Comparison of ENCODE assay signal across 9 cellular contexts in the genomic region with DNA sequence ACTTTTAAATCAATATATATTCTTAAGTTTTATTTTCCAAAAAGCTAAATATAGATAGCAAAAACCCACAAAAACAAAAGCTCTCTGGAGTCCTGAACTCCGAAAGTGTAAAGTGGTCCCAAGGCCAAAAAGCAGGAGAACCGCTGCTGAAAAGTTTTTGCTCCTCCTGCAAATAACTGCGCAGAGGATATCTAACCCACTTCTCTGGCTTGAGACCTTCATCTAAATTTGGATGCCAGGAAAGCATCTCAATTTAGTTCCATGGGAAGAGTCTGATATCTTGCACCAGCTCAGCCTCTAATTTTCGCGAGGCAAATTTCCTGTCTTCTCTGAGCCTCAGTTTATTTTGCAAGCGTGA. TPM values are rescaled to one million over a fixed set of nuclear protein-coding genes. Genes with fewer than 3 reads are reported as not detected.
DNase-seq lines count a peak whose midpoint lies in the region; ATAC-seq, FAIRE-seq and TF ChIP-seq lines count a peak whose summit lies in the region.
"Had no signal": no experiment of that assay in that cellular context is flagged by ENCODE, and none has a peak within 500 bp of the region (broad histone marks: within the 10 kb centered on the region; RNA-seq: fewer than 3 reads in every experiment).

No MANE protein-coding gene starts in this region.

- H4K12ac ChIP-seq in trophoblast cell (ENCODE audit: low read depth, low read length): no peak overlapping the region

- no peak overlapping the region for H2BK12ac ChIP-seq in trophoblast cell (ENCODE audit: low read length)

- H3K27me3 ChIP-seq in RWPE2 (ENCODE audit: insufficient read depth, poor library complexity, severe bottlenecking): no peaks in the 10 kb centered on the region
- no peaks in the 10 kb centered on the region for H3K27me3 ChIP-seq in esophagus squamous epithelium
- no peaks in the 10 kb centered on the region for H3K27me3 ChIP-seq in trophoblast cell (ENCODE audit: insufficient read depth, low read length)

- no peak overlapping the region for H3K4ac ChIP-seq in trophoblast cell (ENCODE audit: low read depth, low read length)

- intact Hi-C loops in esophagus squamous epithelium (cut with DNase I): loop anchor here (10.0 kb wide), 1 partner anchor 52 kb away; no protein-coding TSS in a partner anchor
- intact Hi-C loops in posterior vena cava (cut with DNase I): loop anchor here in 1 of 2 donors (10.0 kb wide), 1 partner anchor 142 kb away; no protein-coding TSS in a partner anchor

- H3K4me1 ChIP-seq in RWPE2 (ENCODE audit: insufficient read depth, poor library complexity, severe bottlenecking) (peaks cover 35% of the 10 kb centered on the region), esophagus squamous epithelium (peaks cover 10 to 77% (median 26%) of the 10 kb centered on the region in 3 donors), trophoblast cell (ENCODE audit: control insufficient read depth in 1 of 2, insufficient read depth in 2 of 2, low read length in 2 of 2) (no peaks in the 10 kb centered on the region)

- no peaks in the 10 kb centered on the region for H3K79me2 ChIP-seq in trophoblast cell (ENCODE audit: control insufficient read depth, insufficient read depth, low read length, poor library complexity)

- no peak overlapping the region for H3K23ac ChIP-seq in trophoblast cell (ENCODE audit: low read length)

- TF ChIP-seq CTCF in RWPE2 (IDR thresholded peaks at IDR 0.05; ENCODE audit: poor library complexity, severe bottlenecking) (no peak), esophagus squamous epithelium (IDR thresholded peaks at IDR 0.05) (no peak), GM10266 (IDR thresholded peaks at IDR 0.05; ENCODE audit: control insufficient read depth, insufficient read depth, low read depth, missing control alignments) (no peak)

- no peak overlapping the region for H3K18ac ChIP-seq in trophoblast cell (ENCODE audit: low read length)

- TF ChIP-seq POLR2A in esophagus squamous epithelium (IDR thresholded peaks at IDR 0.05): no peak

- peak; percentile 33 for FAIRE-seq in G401.6 (lab: Jason Lieb, UNC)

- peak overlapping the region; percentile 83 for H3K4me3 ChIP-seq in RWPE2 (ENCODE audit: severe bottlenecking)
- peak overlapping the region; percentile 64 to 77 (median 69) for H3K4me3 ChIP-seq in esophagus squamous epithelium
- H3K4me3 ChIP-seq in trophoblast cell (ENCODE audit: low read depth, low read length): peak overlapping the region; percentile 18

- no peak overlapping the region for H2BK120ac ChIP-seq in trophoblast cell (ENCODE audit: insufficient read depth, low read length, poor library complexity)

- H3K79me1 ChIP-seq in trophoblast cell (ENCODE audit: low read length): peaks cover 2% of the 10 kb centered on the region

- no peak overlapping the region for H2AFZ ChIP-seq in trophoblast cell (ENCODE audit: insufficient read depth, low read length, poor library complexity)

- H3K27ac ChIP-seq in RWPE2 (ENCODE audit: poor library complexity, severe bottlenecking): peak overlapping the region; percentile 60
- peak overlapping the region; percentile 83 to 93 (median 88) for H3K27ac ChIP-seq in esophagus squamous epithelium
- H3K27ac ChIP-seq in trophoblast cell (ENCODE audit: low read depth, low read length): peak overlapping the region; percentile 75

- H2AK5ac ChIP-seq in trophoblast cell (ENCODE audit: low read length): no peak overlapping the region

- ATAC-seq in RWPE2 (ENCODE audit: low read depth) (no peak), HG03460 (IDR thresholded peaks at IDR 0.05; ENCODE audit: unreplicated experiment) (no peak)

- no peak overlapping the region for H3K14ac ChIP-seq in trophoblast cell (ENCODE audit: low read length)

- WGBS in esophagus squamous epithelium, 2 donors: 0 to 2% methylated on average over 6 of the region's 6 CpGs
- no CpG with 5 or more reads among the region's 6 CpGs for WGBS in trophoblast cell (ENCODE audit: extremely low coverage, insufficient coverage, insufficient read length)

- H3K9me3 ChIP-seq in RWPE2 (ENCODE audit: severe bottlenecking) (no peaks in the 10 kb centered on the region), esophagus squamous epithelium (no peaks in the 10 kb centered on the region), trophoblast cell (ENCODE audit: insufficient read depth, low read depth, low read length) (no peaks in the 10 kb centered on the region)

- DNase-seq in RWPE2 (ENCODE audit: low spot score) (no peak), esophagus squamous epithelium (lab: John Stamatoyannopoulos, UW) (no peak), trophoblast cell (no peak), posterior vena cava (ENCODE audit: low spot score) (no peak), GM10266 (ENCODE audit: extremely low spot score) (no peak), NCI-H82 (lab: John Stamatoyannopoulos, UW) (no peak)

- peak overlapping the region; percentile 98 for H3K4me2 ChIP-seq in trophoblast cell (ENCODE audit: low read length)

- peak overlapping the region; percentile 62 for H4K8ac ChIP-seq in trophoblast cell (ENCODE audit: low read depth, low read length)

- H3K9ac ChIP-seq in trophoblast cell (ENCODE audit: low read length): peak overlapping the region; percentile 21

- H4K91ac ChIP-seq in trophoblast cell (ENCODE audit: low read depth, low read length): no peak overlapping the region

- no peak overlapping the region for H2BK5ac ChIP-seq in trophoblast cell (ENCODE audit: low read depth, low read length, poor library complexity)

- peaks cover 42% of the 10 kb centered on the region for H3K36me3 ChIP-seq in RWPE2 (ENCODE audit: low read depth)
- peaks cover 0 to 21% (median 5%) of the 10 kb centered on the region in 3 donors for H3K36me3 ChIP-seq in esophagus squamous epithelium
- peaks cover 5% of the 10 kb centered on the region in 2 experiments for H3K36me3 ChIP-seq in trophoblast cell (ENCODE audit: control insufficient read depth in 1 of 2, insufficient read depth in 2 of 2, low read length in 2 of 2)

RNA-seq across cellular contexts. Expression of gene MRPS10, which starts 0.5 kb away (rescaled TPM):
- total RNA-seq in esophagus squamous epithelium: 10 to 100 TPM; 40.3 to 70.3 (median 46.2) TPM
- polyA plus RNA-seq in trophoblast cell (2013): 21.6 and 21.9 TPM in 2 replicates
- 10 to 100 TPM; 22.5 to 26.8 TPM for total RNA-seq in posterior vena cava

RNA-seq across cellular contexts. Expression of gene GUCA1B, which starts 22.4 kb away (rescaled TPM):
- 1 to 10 TPM in 1 of 4 donors, under 1 TPM in 3; 0.22 to 2.8 (median 0.61) TPM for total RNA-seq in esophagus squamous epithelium
- 0.32 and 0.42 TPM in 2 replicates for polyA plus RNA-seq in trophoblast cell (2013)
- 1 to 10 TPM in 1 of 2 donors, under 1 TPM in 1; 0.74 to 1.8 TPM for total RNA-seq in posterior vena cava

RNA-seq across cellular contexts. Expression of gene GUCA1A, which starts 44.0 kb away (rescaled TPM):
- total RNA-seq in esophagus squamous epithelium (not detected), posterior vena cava (not detected)
- polyA plus RNA-seq in trophoblast cell (2013): 1.2 and 1.7 TPM in 2 replicates
- total RNA-seq: NCI-H460 had no signal

Comparison
In these comparisons a context has a peak if more than half of its experiments do, and no peak if none do; other contexts are left out.
1. H3K4me3 ChIP-seq: peak in every context shown above with its lines; median percentile 83 in RWPE2; 69 in esophagus squamous epithelium; 18 in trophoblast cell.